In genomic region chr5:9409413-9410089, GRCh38 we compare ENCODE assay signal across 21 cellular contexts.
DNase-seq lines count a peak whose midpoint lies in the region; ATAC-seq, FAIRE-seq and TF ChIP-seq lines count a peak whose summit lies in the region.
"Had no signal": no experiment of that assay in that cellular context is flagged by ENCODE, and none has a peak within 500 bp of the region (broad histone marks: within the 10 kb centered on the region; RNA-seq: fewer than 3 reads in every experiment).

No MANE protein-coding gene starts in this region.

- ATAC-seq in HepG2, result no peak
- ATAC-seq in HG03460 (IDR thresholded peaks at IDR 0.05; ENCODE audit: unreplicated experiment), result peak; percentile 58
- ATAC-seq in HG02588 (IDR thresholded peaks at IDR 0.05; ENCODE audit: unreplicated experiment), result no peak
- ATAC-seq: gastroesophageal sphincter; naive thymus-derived CD4-positive, alpha-beta T cell had no signal

- CTCF ChIA-PET in HepG2 (lab: Yijun Ruan, JAX; ENCODE audit: low intra/inter-chr PET ratio, low total read pairs), result no interaction called here

- H3K4me1 ChIP-seq in liver (ENCODE audit: control insufficient read depth in 4 of 4, insufficient read depth in 4 of 4, low read length in 3 of 4), result peaks cover 3 to 44% (median 25%) of the 10 kb centered on the region in 4 donors
- H3K4me1 ChIP-seq in HepG2 (ENCODE audit: insufficient read depth, low read length), result no peaks in the 10 kb centered on the region
- peaks cover 4 to 6% of the 10 kb centered on the region in 2 donors for H3K4me1 ChIP-seq in kidney (ENCODE audit: control insufficient read depth in 1 of 2, insufficient read depth in 1 of 2, low read depth in 1 of 2, low read length in 2 of 2)
- H3K4me1 ChIP-seq in stomach, result no peaks in the 10 kb centered on the region
- H3K4me1 ChIP-seq: gastroesophageal sphincter, thyroid gland had no signal

- H3K36me3 ChIP-seq in liver (ENCODE audit: control insufficient read depth in 4 of 4, insufficient read depth in 3 of 4, low read depth in 1 of 4, low read length in 3 of 4) (no peaks in the 10 kb centered on the region), HepG2 (replicated peaks in 1 of 2; ENCODE audit: control insufficient read depth in 1 of 2, insufficient read depth in 2 of 2, low read length in 2 of 2) (no peaks in the 10 kb centered on the region), kidney (ENCODE audit: control insufficient read depth in 1 of 2, insufficient read depth in 2 of 2, low read length in 2 of 2) (no peaks in the 10 kb centered on the region), stomach (no peaks in the 10 kb centered on the region)
- H3K36me3 ChIP-seq: gastroesophageal sphincter, thyroid gland had no signal

- FAIRE-seq in HepG2 (lab: Jason Lieb, UNC) (no peak), kidney (lab: Jason Lieb, UNC) (no peak)
- FAIRE-seq: colon, HTR-8/SVneo had no signal

- H3K79me2 ChIP-seq in HepG2 (ENCODE audit: insufficient read depth, low read length), result no peaks in the 10 kb centered on the region

- no peak overlapping the region for H3K4me2 ChIP-seq in HepG2 (ENCODE audit: low read depth, low read length)
- H3K4me2 ChIP-seq: smooth muscle cell had no signal

- in situ Hi-C loops in HepG2 (cut with HindIII; ENCODE audit: extremely low pct_ligation_motif_present, low pct_unique_long_range_greater_than_20kb), result no loop called here

- 31% methylated on average over 10 of the region's 10 CpGs for WGBS in liver
- 3% methylated on average over 10 of the region's 10 CpGs for WGBS in HepG2 (ENCODE audit: low lambda C conversion rate)
- 38 to 67% (median 48%) methylated on average over 10 of the region's 10 CpGs for WGBS in stomach, 5 donors

- H3K27ac ChIP-seq in liver (ENCODE audit: low read depth in 1 of 2, low read length in 2 of 2) (peak overlapping the region; percentile 86 to 91), HepG2 (ENCODE audit: extremely low read length, insufficient read depth, low read length) (no peak overlapping the region), kidney (ENCODE audit: low read depth in 2 of 2, low read length in 2 of 2) (peak overlapping the region; percentile 89 to 92), stomach (no peak overlapping the region)
- H3K27ac ChIP-seq: epithelial cell of prostate, gastroesophageal sphincter, thyroid gland had no signal

- no TSS peak for BruUV-seq in HepG2 (replicated peaks; lab: Mats Ljungman, UMichigan)

- intact Hi-C loops in HepG2 (cut with micrococcal nuclease; ENCODE audit: unreplicated experiment), result no loop called here
- intact Hi-C loops in kidney (cut with DNase I), result no loop called here
- intact Hi-C loops in stomach (cut with DNase I; ENCODE audit: low total_unique reads), result no loop called here

- TF ChIP-seq CTCF in liver (IDR thresholded peaks at IDR 0.05; ENCODE audit: low read depth, low read length, missing input control), result no peak
- no peak for TF ChIP-seq CTCF in HepG2 (CRISPR knock-in tag; IDR thresholded peaks at IDR 0.05)
- TF ChIP-seq CTCF in kidney (IDR thresholded peaks at IDR 0.05; ENCODE audit: borderline replicate concordance, extremely low read depth, insufficient read depth), result no peak
- no peak for TF ChIP-seq CTCF in stomach (IDR thresholded peaks at IDR 0.05)

- no peak for TF ChIP-seq EP300 in HepG2 (IDR thresholded peaks at IDR 0.05; ENCODE audit: low read depth in 2 of 2, low read length in 2 of 2)
- no peak for TF ChIP-seq EP300 in HepG2 (CRISPR knock-in tag; IDR thresholded peaks at IDR 0.05; ENCODE audit: borderline replicate concordance)
- TF ChIP-seq EP300 in stomach (IDR thresholded peaks at IDR 0.05), result no peak

- peak overlapping the region; percentile 47 to 57 (median 57) for H3K4me3 ChIP-seq in liver (ENCODE audit: low read depth in 1 of 3, low read length in 3 of 3)
- H3K4me3 ChIP-seq in HepG2 (replicated peaks in 1 of 3; ENCODE audit: insufficient read depth in 1 of 3, low read depth in 2 of 3, low read length in 3 of 3), result no peak overlapping the region
- peak overlapping the region; percentile 43 to 48 for H3K4me3 ChIP-seq in kidney (ENCODE audit: low read length in 2 of 2)
- H3K4me3 ChIP-seq in stomach, result no peak overlapping the region
- H3K4me3 ChIP-seq: gastroesophageal sphincter, lung, smooth muscle cell, thyroid gland had no signal

- no peaks in the 10 kb centered on the region for H4K20me1 ChIP-seq in HepG2 (ENCODE audit: insufficient read depth, low read length)

- no peak for DNase-seq in HepG2 (ENCODE audit: low spot score)
- peak; percentile 75 for DNase-seq in kidney
- DNase-seq in NCI-H1417 treated with DMSO at 0.1 percent for 48 hours (lab: John Stamatoyannopoulos, UW), result no peak
- DNase-seq in dermis blood vessel endothelial cell, result no peak
- DNase-seq in stomach, result no peak
- DNase-seq: 8988T; activated CD4-positive, alpha-beta memory T cell treated with anti-CD3 and anti-CD28 coated beads for 36 hours; activated naive CD4-positive, alpha-beta T cell treated with anti-CD3 and anti-CD28 coated beads, Interleukin-2, amount 50 U/mL, for 16 hours; activated T-cell treated with anti-CD3 and anti-CD28 coated beads, Interleukin-2, amount 50 U/mL, for 1 hour; naive thymus-derived CD4-positive, alpha-beta T cell; posterior cingulate gyrus; thyroid gland had no signal

- H3K9me3 ChIP-seq in liver (ENCODE audit: control insufficient read depth in 4 of 4, low read length in 3 of 4), result no peaks in the 10 kb centered on the region
- H3K9me3 ChIP-seq in HepG2 (ENCODE audit: low read length), result no peaks in the 10 kb centered on the region
- H3K9me3 ChIP-seq in kidney (ENCODE audit: control insufficient read depth in 1 of 2, low read length in 2 of 2), result no peaks in the 10 kb centered on the region
- H3K9me3 ChIP-seq in stomach, result no peaks in the 10 kb centered on the region
- H3K9me3 ChIP-seq: gastroesophageal sphincter, thyroid gland had no signal

- TF ChIP-seq RAD21 in liver (IDR thresholded peaks at IDR 0.05), result no peak
- TF ChIP-seq RAD21 in HepG2 (CRISPR knock-in tag; IDR thresholded peaks at IDR 0.05), result no peak

- peak overlapping the region; percentile 56 to 65 for H3K9ac ChIP-seq in liver (ENCODE audit: low read depth in 1 of 2, low read length in 2 of 2)
- H3K9ac ChIP-seq in HepG2 (ENCODE audit: insufficient read depth, low read depth, low read length), result no peak overlapping the region
- peak overlapping the region in 1 of 2 donors; percentile 49 for H3K9ac ChIP-seq in kidney (ENCODE audit: low read length in 2 of 2)

- POLR2A ChIA-PET in HepG2 (lab: Yijun Ruan, JAX), result no interaction called here

- no peak overlapping the region for H2AFZ ChIP-seq in HepG2 (ENCODE audit: low read length)

- TF ChIP-seq POLR2A in HepG2 (IDR thresholded peaks at IDR 0.05; ENCODE audit: insufficient read depth in 1 of 2, low read depth in 2 of 2, low read length in 2 of 2), result no peak
- TF ChIP-seq POLR2A in stomach (IDR thresholded peaks at IDR 0.05), result no peak

- H3K27me3 ChIP-seq in liver (ENCODE audit: control insufficient read depth in 4 of 4, insufficient read depth in 4 of 4, low read length in 3 of 4), result no peaks in the 10 kb centered on the region
- no peaks in the 10 kb centered on the region; a peak in 1 of 5 replicates for H3K27me3 ChIP-seq in HepG2 (ENCODE audit: control insufficient read depth in 1 of 2, insufficient read depth in 2 of 2, low read length in 2 of 2)
- no peaks in the 10 kb centered on the region for H3K27me3 ChIP-seq in stomach
- H3K27me3 ChIP-seq: gastroesophageal sphincter, thyroid gland had no signal

TF ChIP-seq in liver, 16 proteins besides CTCF, POLR2A, EP300 and RAD21 (continues in another document):
- TF ChIP-seq HNF4A (conservative IDR thresholded peaks at IDR 0.05), result no peak

TF ChIP-seq in HepG2, 621 proteins besides CTCF, POLR2A, EP300 and RAD21 (continues in another document):
- TF ChIP-seq ARID3A (IDR thresholded peaks at IDR 0.05; ENCODE audit: low read depth, low read length), result no peak
- no peak for TF ChIP-seq GABPB1 (CRISPR knock-in tag; IDR thresholded peaks at IDR 0.05)
- TF ChIP-seq SMAD1 (CRISPR knock-in tag; IDR thresholded peaks at IDR 0.05; ENCODE audit: borderline replicate concordance, low read depth), result no peak
- TF ChIP-seq UBTF (CRISPR knock-in tag; IDR thresholded peaks at IDR 0.05), result no peak
- no peak for TF ChIP-seq ZNF160 (CRISPR knock-in tag; IDR thresholded peaks at IDR 0.05)
- TF ChIP-seq HDAC2 (CRISPR knock-in tag; IDR thresholded peaks at IDR 0.05), result no peak

Comparison
In these comparisons a context has a peak if more than half of its experiments do, and no peak if none do; other contexts are left out.
1. H3K27ac ChIP-seq: peak in liver (2 of 2) and kidney (2 of 2); none in HepG2 (single experiment) and stomach (0 of 5).
2. H3K4me3 ChIP-seq: peak in liver (3 of 3) and kidney (2 of 2); none in HepG2 (0 of 3) and stomach (0 of 4).